13 cellular contexts compared by ENCODE assay signal in genomic region chr9:108463927-108464606, GRCh38.
"Had no signal": no experiment of that assay in that cellular context is flagged by ENCODE, and none has a peak within 500 bp of the region (broad histone marks: within the 10 kb centered on the region; RNA-seq: fewer than 3 reads in every experiment).

No MANE protein-coding gene starts in this region.

- H3K36me3 ChIP-seq: esophagus muscularis mucosa had no signal

- DNase-seq: activated CD4-positive, alpha-beta memory T cell treated with anti-CD3 and anti-CD28 coated beads for 36 hours; activated gamma-delta T cell; activated T-cell treated with anti-CD3 and anti-CD28 coated beads, Interleukin-2, amount 50 U/mL, for 4 hours; glutamatergic neuron; immature natural killer cell; occipital lobe; stimulated activated CD4-positive, alpha-beta T cell treated with anti-CD3 and anti-CD28 coated beads, Interleukin-4, amount 100 ng/mL, for 1 hour; stimulated activated CD8-positive, alpha-beta memory T cell treated with anti-CD3 and anti-CD28 coated beads, Interleukin-4, amount 100 ng/mL, for 48 hours; stimulated activated naive CD8-positive, alpha-beta T cell treated with anti-CD3 and anti-CD28 coated beads, Interleukin-15, Interleukin-2, amounts not matched to agents 100 U/mL and 50 U/mL, for 24 hours; T1000; testis had no signal

- H3K4me3 ChIP-seq: esophagus muscularis mucosa, testis had no signal

- H3K27me3 ChIP-seq: esophagus muscularis mucosa, testis had no signal

- H3K27ac ChIP-seq: esophagus muscularis mucosa, testis, VCaP had no signal

- H3K9me3 ChIP-seq: esophagus muscularis mucosa, testis had no signal

- ATAC-seq: activated T-cell treated with anti-CD3 and anti-CD28 coated beads, Interleukin-2, amount 50 U/mL, for 4 hours; stimulated activated naive CD8-positive, alpha-beta T cell treated with anti-CD3 and anti-CD28 coated beads, Interleukin-15, Interleukin-2, amounts not matched to agents 100 U/mL and 50 U/mL, for 24 hours had no signal
